1 cellular context compared by ENCODE assay signal in genomic region chr12:30763053-30763452, GRCh38.
TF ChIP-seq lines count a peak whose summit lies in the region.

No MANE protein-coding gene starts in this region.

TF ChIP-seq in HepG2, 621 proteins besides CTCF, POLR2A, EP300 and RAD21 (continued from another document and continues in another):
- peak; percentile 44; the same call in 1 of the 2 replicates for TF ChIP-seq ZNF503 (CRISPR knock-in tag; IDR thresholded peaks at IDR 0.05)
- no peak for TF ChIP-seq ZNF616 (CRISPR knock-in tag; IDR thresholded peaks at IDR 0.05; ENCODE audit: low read depth)
- peak; percentile 59; the same call in 1 of the 2 replicates for TF ChIP-seq TFE3 (CRISPR knock-in tag; IDR thresholded peaks at IDR 0.05)
- TF ChIP-seq FOXA1 (IDR thresholded peaks at IDR 0.05), result peak; percentile 68; the same call in 1 of the 2 replicates
- peak; percentile 97 for TF ChIP-seq FOXA1 (CRISPR knock-in tag; IDR thresholded peaks at IDR 0.05)
- TF ChIP-seq ZNF556 (CRISPR knock-in tag; IDR thresholded peaks at IDR 0.05; ENCODE audit: borderline replicate concordance), result no peak
- 0 out of 2 replicates have a peak, but pooled peaks have one; percentile 30 for TF ChIP-seq GATA4 (IDR thresholded peaks at IDR 0.05; ENCODE audit: borderline replicate concordance, low read depth)
- peak; percentile 57; the same call in 1 of the 2 replicates for TF ChIP-seq HDAC2 (CRISPR knock-in tag; IDR thresholded peaks at IDR 0.05)
- TF ChIP-seq ARID5B (CRISPR knock-in tag; IDR thresholded peaks at IDR 0.05), result peak; percentile 93
- TF ChIP-seq SALL1 (CRISPR knock-in tag; IDR thresholded peaks at IDR 0.05), result peak; percentile 50; the same call in 1 of the 2 replicates
- peak; percentile 64; the same call in 1 of the 2 replicates for TF ChIP-seq RARA (CRISPR knock-in tag; IDR thresholded peaks at IDR 0.05)
- TF ChIP-seq ZNF607 (CRISPR knock-in tag; IDR thresholded peaks at IDR 0.05; ENCODE audit: borderline replicate concordance), result no peak
- TF ChIP-seq NR2F2 (IDR thresholded peaks at IDR 0.05; ENCODE audit: borderline replicate concordance, low read depth), result peak; percentile 62; the same call in 1 of the 2 replicates
- TF ChIP-seq TEAD3 (CRISPR knock-in tag; optimal IDR thresholded peaks at IDR 0.05; ENCODE audit: borderline replicate concordance), result peak; percentile 92
- TF ChIP-seq ZNF766 (CRISPR knock-in tag; IDR thresholded peaks at IDR 0.05; ENCODE audit: borderline replicate concordance), result no peak
- no peak for TF ChIP-seq KMT2A (CRISPR knock-in tag; IDR thresholded peaks at IDR 0.05)
- peak; percentile 45; the same call in 1 of the 2 replicates for TF ChIP-seq GZF1 (CRISPR knock-in tag; IDR thresholded peaks at IDR 0.05)
- no peak for TF ChIP-seq HMGXB4 (CRISPR knock-in tag; IDR thresholded peaks at IDR 0.05; ENCODE audit: borderline replicate concordance in 1 of 2, low read depth in 1 of 2)
- TF ChIP-seq ZNF414 (CRISPR knock-in tag; IDR thresholded peaks at IDR 0.05), result no peak
- no peak for TF ChIP-seq ELF1 (CRISPR knock-in tag; IDR thresholded peaks at IDR 0.05)
- peak; percentile 65; the same call in 1 of the 2 replicates for TF ChIP-seq SIX4 (CRISPR knock-in tag; IDR thresholded peaks at IDR 0.05)
- peak; percentile 77; the same call in 1 of the 2 replicates for TF ChIP-seq HMG20B (CRISPR knock-in tag; conservative IDR thresholded peaks at IDR 0.05)
- TF ChIP-seq KAT8 (CRISPR knock-in tag; IDR thresholded peaks at IDR 0.05), result peak; percentile 34; the same call in 1 of the 2 replicates
- TF ChIP-seq FOXO1 (CRISPR knock-in tag; IDR thresholded peaks at IDR 0.05), result peak; percentile 36; the same call in 1 of the 2 replicates
- no peak for TF ChIP-seq HNF1A (IDR thresholded peaks at IDR 0.05; ENCODE audit: low read depth)
- TF ChIP-seq HNF1A (CRISPR knock-in tag; IDR thresholded peaks at IDR 0.05; ENCODE audit: borderline replicate concordance), result peak; percentile 64
- no peak for TF ChIP-seq PAF1 (CRISPR knock-in tag; IDR thresholded peaks at IDR 0.05)
- TF ChIP-seq ZXDC (CRISPR knock-in tag; IDR thresholded peaks at IDR 0.05), result no peak
- peak; percentile 36; the same call in 1 of the 2 replicates for TF ChIP-seq PHF21A (CRISPR knock-in tag; IDR thresholded peaks at IDR 0.05)
- no peak for TF ChIP-seq TEAD2 (CRISPR knock-in tag; IDR thresholded peaks at IDR 0.05)
- 0 out of 2 replicates have a peak, but pooled peaks have one; percentile 49 for TF ChIP-seq ZBTB25 (CRISPR knock-in tag; IDR thresholded peaks at IDR 0.05)
- 0 out of 2 replicates have a peak, but pooled peaks have one; percentile 35 for TF ChIP-seq KMT2B (CRISPR knock-in tag; IDR thresholded peaks at IDR 0.05)
- 0 out of 2 replicates have a peak, but pooled peaks have one; percentile 57 for TF ChIP-seq RXRB (CRISPR knock-in tag; IDR thresholded peaks at IDR 0.05; ENCODE audit: borderline replicate concordance)
- TF ChIP-seq HDAC1 (CRISPR knock-in tag; IDR thresholded peaks at IDR 0.05), result 0 out of 2 replicates have a peak, but pooled peaks have one; percentile 25
- peak; percentile 35; the same call in 1 of the 2 replicates for TF ChIP-seq TBX2 (CRISPR knock-in tag; IDR thresholded peaks at IDR 0.05; ENCODE audit: borderline replicate concordance)
- peak; percentile 91 for TF ChIP-seq FOXA3 (CRISPR knock-in tag; IDR thresholded peaks at IDR 0.05)
- peak; percentile 55; the same call in 1 of the 2 replicates for TF ChIP-seq SAP130 (CRISPR knock-in tag; IDR thresholded peaks at IDR 0.05; ENCODE audit: low read depth)
- 0 out of 2 replicates have a peak, but pooled peaks have one; percentile 22 for TF ChIP-seq ARID3A (IDR thresholded peaks at IDR 0.05; ENCODE audit: low read depth, low read length)
- no peak for TF ChIP-seq SOX6 (IDR thresholded peaks at IDR 0.05)
- TF ChIP-seq SOX6 (CRISPR knock-in tag; IDR thresholded peaks at IDR 0.05), result peak; percentile 73
